In genomic region chr3:173397161-173398110, GRCh38 we compare ENCODE assay signal across 8 cellular contexts. TPM values are rescaled to one million over a fixed set of nuclear protein-coding genes. Genes with fewer than 3 reads are reported as not detected.
DNase-seq lines count a peak whose midpoint lies in the region; ATAC-seq and FAIRE-seq lines count a peak whose summit lies in the region.

Gene NLGN1, plus strand, starts transcription at chr3:173397744.

- H3K27ac ChIP-seq in BLaER1 treated with 17β-estradiol and CSF1 and Interleukin-3, amounts not matched to agents 10 nM and 100 nM: peak within 1 kb of the TSS in 1 of 11 experiments; percentile 14; a peak in 2 of 22 replicates
- H3K27ac ChIP-seq in skeletal muscle tissue (ENCODE audit: low read depth, low read length): peak within 1 kb of the TSS; percentile 9

- peak within 1 kb of the TSS; percentile 65 to 81 (median 69) for H3K4me3 ChIP-seq in BLaER1 treated with 17β-estradiol and CSF1 and Interleukin-3, amounts not matched to agents 10 nM and 100 nM
- H3K4me3 ChIP-seq in skeletal muscle tissue (ENCODE audit: low read length in 3 of 3): peak within 1 kb of the TSS; percentile 77 to 86 (median 84)

- H4K20me1 ChIP-seq in BLaER1 treated with 17β-estradiol and CSF1 and Interleukin-3, amounts not matched to agents 10 nM and 100 nM: peaks cover 0 to 20% (median 2%) of the 10 kb centered on the region in 11 experiments; a peak in 10 of 22 replicates

- peak within 1 kb of the TSS; percentile 88 to 99 (median 96) for H3K4me2 ChIP-seq in BLaER1 treated with 17β-estradiol and CSF1 and Interleukin-3, amounts not matched to agents 10 nM and 100 nM

- H3K4me1 ChIP-seq in BLaER1 treated with 17β-estradiol and CSF1 and Interleukin-3, amounts not matched to agents 10 nM and 100 nM: peaks cover 21 to 36% (median 33%) of the 10 kb centered on the region in 10 experiments
- peaks cover 14 to 25% (median 18%) of the 10 kb centered on the region in 3 donors for H3K4me1 ChIP-seq in skeletal muscle tissue (ENCODE audit: control insufficient read depth in 3 of 3, insufficient read depth in 3 of 3, low read length in 3 of 3)

- peak within 1 kb of the TSS in 10 of 11 experiments; percentile 51 to 82 (median 64); a peak in 21 of 22 replicates for H3K9ac ChIP-seq in BLaER1 treated with 17β-estradiol and CSF1 and Interleukin-3, amounts not matched to agents 10 nM and 100 nM
- peak within 1 kb of the TSS; percentile 66 to 78 (median 73) for H3K9ac ChIP-seq in skeletal muscle tissue (ENCODE audit: low read depth in 1 of 3, low read length in 3 of 3)

- H3K36me3 ChIP-seq in BLaER1 treated with 17β-estradiol and CSF1 and Interleukin-3, amounts not matched to agents 10 nM and 100 nM: no peaks in the 10 kb centered on the region
- no peaks in the 10 kb centered on the region for H3K36me3 ChIP-seq in skeletal muscle tissue (ENCODE audit: control insufficient read depth in 3 of 3, insufficient read depth in 3 of 3, low read length in 3 of 3)

- FAIRE-seq in RCC 7860 (lab: Jason Lieb, UNC): no peak

- H3K9me3 ChIP-seq in BLaER1 treated with 17β-estradiol and CSF1 and Interleukin-3, amounts not matched to agents 10 nM and 100 nM (replicated peaks in 1 of 11): no peaks in the 10 kb centered on the region
- no peaks in the 10 kb centered on the region for H3K9me3 ChIP-seq in skeletal muscle tissue (ENCODE audit: control insufficient read depth in 3 of 3, low read length in 3 of 3)

- DNase-seq in HT1080 (ENCODE audit: low read depth): peak; percentile 79
- peak; percentile 27 for DNase-seq in RCC 7860 (ENCODE audit: low spot score)
- peak; percentile 11 for DNase-seq in cortex of kidney (lab: John Stamatoyannopoulos, UW)
- peak; percentile 73 for DNase-seq in kidney tubule cell (ENCODE audit: low spot score)

- ATAC-seq in GM21515 (IDR thresholded peaks at IDR 0.05; ENCODE audit: unreplicated experiment) (no peak), GM18498 (IDR thresholded peaks at IDR 0.05; ENCODE audit: unreplicated experiment) (no peak)

- peaks cover 33 to 77% (median 66%) of the 10 kb centered on the region in 11 experiments for H3K27me3 ChIP-seq in BLaER1 treated with 17β-estradiol and CSF1 and Interleukin-3, amounts not matched to agents 10 nM and 100 nM
- peaks cover 6 to 15% (median 8%) of the 10 kb centered on the region in 3 donors for H3K27me3 ChIP-seq in skeletal muscle tissue (ENCODE audit: control insufficient read depth in 3 of 3, insufficient read depth in 3 of 3, low read length in 3 of 3)

RNA-seq across cellular contexts. Expression of gene NLGN1, which starts in this region (rescaled TPM):
- 1.6 and 3.1 TPM in 2 replicates for total RNA-seq in HT1080 (2014; rRNA removed; shearing (Covaris generic))
- 0.86 and 1.3 TPM in 2 replicates for polyA plus RNA-seq in HT1080 (2015; cell fraction: cytosol; rRNA removed)
- polyA plus RNA-seq in HT1080 (2015; cell fraction: nucleus; rRNA removed): 0.87 and 0.99 TPM in 2 replicates
- total RNA-seq in skeletal muscle tissue: 5.7 TPM

Comparison
In these comparisons a context has a peak if more than half of its experiments do, and no peak if none do; other contexts are left out.
1. DNase-seq: peak in every context shown above with its lines; median percentile 79 in HT1080; 73 in kidney tubule cell; 27 in RCC 7860; 11 in cortex of kidney.